ENCODE assay signal across 22 cellular contexts in the genomic region with DNA sequence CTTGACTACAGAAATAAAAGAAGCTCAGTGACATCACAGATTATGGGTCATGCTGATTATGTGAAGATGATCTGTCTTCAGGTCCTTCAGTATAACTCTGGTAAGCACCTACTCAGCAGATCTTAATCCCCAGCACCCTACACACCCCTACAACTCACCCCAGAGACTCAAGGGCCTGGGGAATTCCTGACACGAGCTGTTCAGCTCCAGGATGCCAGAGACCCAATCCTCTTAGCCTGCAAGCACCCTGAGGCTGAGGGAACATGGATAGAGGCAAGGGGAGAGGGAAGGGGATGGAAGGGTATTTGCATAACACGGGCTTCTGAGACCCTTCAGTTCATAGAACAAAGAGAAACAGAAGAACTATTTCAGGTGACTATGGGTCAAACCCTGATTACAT. TPM values are rescaled to one million over a fixed set of nuclear protein-coding genes. Genes with fewer than 3 reads are reported as not detected.
A peak's percentile ranks its signal among the peaks of the same experiment; 100 is the strongest.
DNase-seq lines count a peak whose midpoint lies in the region; ATAC-seq, FAIRE-seq and TF ChIP-seq lines count a peak whose summit lies in the region.
"Had no signal": no experiment of that assay in that cellular context is flagged by ENCODE, and none has a peak within 500 bp of the region (broad histone marks: within the 10 kb centered on the region; RNA-seq: fewer than 3 reads in every experiment).

No MANE protein-coding gene starts in this region.

- TF ChIP-seq CTCF in K562 (IDR thresholded peaks at IDR 0.05 in 2 of 3, conservative IDR thresholded peaks at IDR 0.05 in 1 of 3; ENCODE audit: insufficient read depth in 2 of 3, low read depth in 1 of 3, low read length in 3 of 3) (no peak), lung (IDR thresholded peaks at IDR 0.05; ENCODE audit: control extremely low read depth, extremely low read depth) (no peak)

- TF ChIP-seq EP300 in K562 (IDR thresholded peaks at IDR 0.05; ENCODE audit: low read length) = no peak

- no peak overlapping the region for H2AFZ ChIP-seq in K562 (ENCODE audit: low read depth, low read length)

- peaks cover 78% of the 10 kb centered on the region for H3K79me2 ChIP-seq in K562 (ENCODE audit: control insufficient read depth, insufficient read depth, low read length)

- H3K4me3 ChIP-seq in H7 (ENCODE audit: insufficient read depth, low read depth, low read length) (no peak overlapping the region), K562 (no peak overlapping the region), lung (no peak overlapping the region)
- H3K4me3 ChIP-seq: BLaER1 treated with 17β-estradiol and CSF1 and Interleukin-3, amounts not matched to agents 10 nM and 100 nM had no signal

- peak; percentile 49 for DNase-seq in NCI-H82 (lab: John Stamatoyannopoulos, UW)
- no peak for DNase-seq in NCI-H82 treated with DMSO at 0.1 percent for 48 hours (lab: John Stamatoyannopoulos, UW; ENCODE audit: unreplicated experiment)
- peak; percentile 44 for DNase-seq in H7
- DNase-seq in K562 (ENCODE audit: extremely low read depth in 1 of 4, low spot score in 3 of 4) = no peak
- DNase-seq in lung (ENCODE audit: low spot score) = no peak
- no peak for DNase-seq in RPMI8226
- no peak for DNase-seq in stimulated activated CD4-positive, alpha-beta T cell treated with anti-CD3 and anti-CD28 coated beads, Interleukin-1b, Interleukin-23, amount 100 ng/mL, for 48 hours
- no peak for DNase-seq in SKM-1 (lab: John Stamatoyannopoulos, UW; ENCODE audit: unreplicated experiment)
- DNase-seq: Caco-2; CD4-positive, alpha-beta memory T cell; DMS153; Kasumi-1; NCI-H1417; NCI-H187; NCI-H2107; NCI-H510A; NK-92 treated with Interleukin-12 subunit alpha and Interleukin-12 subunit beta, amount 100 ng/mL, for 24 hours; SIG-M5 had no signal

- no peak for TF ChIP-seq RAD21 in K562 (CRISPR knock-in tag; conservative IDR thresholded peaks at IDR 0.05 in 1 of 2, IDR thresholded peaks at IDR 0.05 in 1 of 2)

- peaks cover 15% of the 10 kb centered on the region; the same call in 1 of the 2 replicates for H4K20me1 ChIP-seq in K562 (replicated peaks; ENCODE audit: control insufficient read depth, insufficient read depth, low read length)

- POLR2A ChIA-PET in K562 (lab: Yijun Ruan, JAX) = interaction anchor here (0.6 to 6.0 kb wide), 4 partner anchors 9 to 98 kb away, joined by 4 to 71 read pairs (median 4); partner anchors contain the start of genes GLB1 and TMPPE

- no peak overlapping the region; a peak in 1 of 4 replicates for H3K9ac ChIP-seq in K562 (ENCODE audit: insufficient read depth in 1 of 2, low read depth in 2 of 2, low read length in 2 of 2)
- H3K9ac ChIP-seq: BLaER1 treated with 17β-estradiol and CSF1 and Interleukin-3, amounts not matched to agents 10 nM and 100 nM had no signal

- H3K27me3 ChIP-seq in H7 (ENCODE audit: control insufficient read depth, insufficient read depth, low read length) (no peaks in the 10 kb centered on the region), K562 (ENCODE audit: control insufficient read depth in 2 of 2, insufficient read depth in 2 of 2, low read length in 2 of 2) (no peaks in the 10 kb centered on the region), lung (ENCODE audit: control insufficient read depth, insufficient read depth) (no peaks in the 10 kb centered on the region)
- H3K27me3 ChIP-seq: BLaER1 treated with 17β-estradiol and CSF1 and Interleukin-3, amounts not matched to agents 10 nM and 100 nM had no signal

- H3K4me2 ChIP-seq in K562 (ENCODE audit: insufficient read depth, low read length) = no peak overlapping the region
- H3K4me2 ChIP-seq: BLaER1 treated with 17β-estradiol and CSF1 and Interleukin-3, amounts not matched to agents 10 nM and 100 nM had no signal

- in situ Hi-C loops in K562 (cut with MboI) = no loop called here

- 43% methylated on average over 2 of the region's 2 CpGs for WGBS in K562 (ENCODE audit: insufficient coverage, low coverage, missing lambda C conversion rate)
- WGBS in lung, 2 donors = 56 to 78% methylated on average over 2 of the region's 2 CpGs

- intact Hi-C loops in K562 (cut with micrococcal nuclease) = no loop called here

- CTCF ChIA-PET in K562 (lab: Yijun Ruan, JAX; ENCODE audit: low intra/inter-chr PET ratio) = no interaction called here

- H3K4me1 ChIP-seq in K562 (replicated peaks in 1 of 2; ENCODE audit: control insufficient read depth in 2 of 2, insufficient read depth in 2 of 2, low read length in 2 of 2) = peaks cover 3 to 4% of the 10 kb centered on the region in 2 experiments; a peak in 3 of 5 replicates
- peaks cover 6 to 10% of the 10 kb centered on the region in 2 donors for H3K4me1 ChIP-seq in lung (ENCODE audit: control insufficient read depth in 2 of 2, insufficient read depth in 2 of 2, low read length in 2 of 2)
- H3K4me1 ChIP-seq: Caco-2 had no signal

- no peak overlapping the region for H3K27ac ChIP-seq in K562 (ENCODE audit: extremely low read depth, low read depth, low read length)
- H3K27ac ChIP-seq in lung (ENCODE audit: low read depth in 1 of 2, low read length in 1 of 2) = no peak overlapping the region
- H3K27ac ChIP-seq: 22Rv1; BLaER1 treated with 17β-estradiol and CSF1 and Interleukin-3, amounts not matched to agents 10 nM and 100 nM had no signal

- H3K9me3 ChIP-seq in K562 (replicated peaks; ENCODE audit: control insufficient read depth, insufficient read depth, low read depth, low read length) = no peaks in the 10 kb centered on the region
- H3K9me3 ChIP-seq in lung (ENCODE audit: control insufficient read depth in 2 of 2, insufficient read depth in 1 of 2, low read length in 1 of 2) = no peaks in the 10 kb centered on the region
- H3K9me3 ChIP-seq: Caco-2 had no signal

- peak; percentile 19 for FAIRE-seq in K562 (lab: Jason Lieb, UNC)
- FAIRE-seq: G401.6 had no signal

- no TSS peak for BruUV-seq in K562 (replicated peaks; lab: Mats Ljungman, UMichigan)

- 0 out of 3 replicates have a peak, but pooled peaks have one; percentile 10 for ATAC-seq in K562
- ATAC-seq in lung (ENCODE audit: insufficient read depth, low FRiP score) = peak; percentile 11
- ATAC-seq: SK-N-SH treated with all-trans-retinoic acid at 6 μM for 48 hours had no signal

- TF ChIP-seq POLR2A in K562 (conservative IDR thresholded peaks at IDR 0.05) = no peak

- H3K36me3 ChIP-seq in H7 (replicated peaks; ENCODE audit: control insufficient read depth, insufficient read depth, low read length) = no peaks in the 10 kb centered on the region
- peaks cover 9% of the 10 kb centered on the region; the same call in 1 of the 3 replicates for H3K36me3 ChIP-seq in K562 (ENCODE audit: control insufficient read depth, insufficient read depth, low read length)
- H3K36me3 ChIP-seq in lung (ENCODE audit: control insufficient read depth in 2 of 2, insufficient read depth in 2 of 2, low read length in 2 of 2) = no peaks in the 10 kb centered on the region

- H3K9me1 ChIP-seq in K562 (ENCODE audit: control insufficient read depth, insufficient read depth, low read length) = no peaks in the 10 kb centered on the region

RNA-seq across cellular contexts. Expression of gene GLB1, which starts 13.0 kb away (rescaled TPM):
- 35.8 and 41.8 TPM in 2 replicates for total RNA-seq in H7 (2014; rRNA removed; shearing (Covaris generic))
- 79.2 and 97.0 TPM in 2 replicates for total RNA-seq in K562 (2011; cell fraction: chromatin; rRNA removed; ENCODE audit: low replicate concordance)
- 133 and 137 TPM in 2 replicates for total RNA-seq in K562 (2011; cell fraction: nucleolus; rRNA removed)
- 92.6 and 108 TPM in 2 replicates for total RNA-seq in K562 (2011; cell fraction: nucleoplasm; rRNA removed)
- 32.2 and 37.6 TPM in 2 replicates for total RNA-seq in K562 (2014; rRNA removed)
- 36.3 and 44.2 TPM in 2 replicates for total RNA-seq in K562 (2014; rRNA removed; fragmentation: Illumina TruSeq; extraction: Trizol)
- total RNA-seq in K562 (2015; rRNA removed; fragmentation: Illumina TruSeq; extraction: Trizol) = 49.1 and 49.2 TPM in 2 replicates
- 59.8 and 62.5 TPM in 2 replicates for total RNA-seq in K562 (2021)
- polyA plus RNA-seq in K562 (2011; rRNA removed) = 46.3 and 69.6 TPM in 2 replicates
- polyA plus RNA-seq in K562 (2011; cell fraction: cytosol; rRNA removed) = 57.6 and 65.0 TPM in 2 replicates
- polyA plus RNA-seq in K562 (2011; cell fraction: nucleus; rRNA removed) = 48.7 and 58.2 TPM in 2 replicates
- 56.7 and 94.0 TPM in 2 replicates for polyA plus RNA-seq in K562 (2012)
- 54.3 and 62.1 TPM in 2 replicates for polyA plus RNA-seq in K562 (2014; fragmentation: Illumina TruSeq; extraction: Trizol)
- 10 to 100 TPM; 77.6 to 85.9 TPM for polyA plus RNA-seq in K562 (2014; fragmentation: Nextera tagmentation; extraction: Ambion mirVana)
- polyA plus RNA-seq in K562 (2014; rRNA removed) = 33.5 and 33.7 TPM in 2 replicates
- 54.1 and 65.3 TPM in 2 replicates for polyA minus RNA-seq in K562 (2011; rRNA and poly(A)+ RNA removed)
- 44.3 and 55.8 TPM in 2 replicates for polyA minus RNA-seq in K562 (2011; cell fraction: cytosol; rRNA and poly(A)+ RNA removed)
- polyA minus RNA-seq in K562 (2011; cell fraction: nucleus; rRNA and poly(A)+ RNA removed) = 30.4 and 50.2 TPM in 2 replicates
- total RNA-seq in lung = 10 to 100 TPM; 38.6 to 89.8 TPM
- polyA plus RNA-seq in lung = 10 to 100 TPM; 13.9 to 47.3 TPM

RNA-seq across cellular contexts. Expression of gene TMPPE, which starts 13.0 kb away (rescaled TPM):
- total RNA-seq in H7 (2014; rRNA removed; shearing (Covaris generic)) = 1.6 and 2.7 TPM in 2 replicates
- 40.9 and 48.8 TPM in 2 replicates for total RNA-seq in K562 (2011; cell fraction: chromatin; rRNA removed; ENCODE audit: low replicate concordance)
- 39.2 and 40.9 TPM in 2 replicates for total RNA-seq in K562 (2011; cell fraction: nucleolus; rRNA removed)
- total RNA-seq in K562 (2011; cell fraction: nucleoplasm; rRNA removed) = 41.9 and 44.7 TPM in 2 replicates
- total RNA-seq in K562 (2014; rRNA removed) = 3.1 and 4.7 TPM in 2 replicates
- total RNA-seq in K562 (2014; rRNA removed; fragmentation: Illumina TruSeq; extraction: Trizol) = 4.5 and 5.2 TPM in 2 replicates
- total RNA-seq in K562 (2015; rRNA removed; fragmentation: Illumina TruSeq; extraction: Trizol) = 5.8 and 5.9 TPM in 2 replicates
- 8.0 and 8.4 TPM in 2 replicates for total RNA-seq in K562 (2021)
- 3.2 and 4.6 TPM in 2 replicates for polyA plus RNA-seq in K562 (2011; rRNA removed)
- 4.0 and 5.7 TPM in 2 replicates for polyA plus RNA-seq in K562 (2011; cell fraction: cytosol; rRNA removed)
- polyA plus RNA-seq in K562 (2011; cell fraction: nucleus; rRNA removed) = 8.2 and 8.6 TPM in 2 replicates
- polyA plus RNA-seq in K562 (2012) = 1.1 and 1.7 TPM in 2 replicates
- polyA plus RNA-seq in K562 (2014; fragmentation: Illumina TruSeq; extraction: Trizol) = 2.0 and 2.1 TPM in 2 replicates
- under 1 TPM; 0.08 to 0.32 TPM for polyA plus RNA-seq in K562 (2014; fragmentation: Nextera tagmentation; extraction: Ambion mirVana)
- 3.0 TPM in 2 replicates for polyA plus RNA-seq in K562 (2014; rRNA removed)
- polyA minus RNA-seq in K562 (2011; rRNA and poly(A)+ RNA removed) = 15.4 and 17.8 TPM in 2 replicates
- 6.3 and 7.1 TPM in 2 replicates for polyA minus RNA-seq in K562 (2011; cell fraction: cytosol; rRNA and poly(A)+ RNA removed)
- polyA minus RNA-seq in K562 (2011; cell fraction: nucleus; rRNA and poly(A)+ RNA removed) = 16.0 and 22.5 TPM in 2 replicates
- total RNA-seq in lung = 10 to 100 TPM in 1 of 2 donors, 1 to 10 TPM in 1; 8.4 to 16.5 TPM
- polyA plus RNA-seq in lung = 1 to 10 TPM; 1.4 to 2.1 TPM

RNA-seq across cellular contexts. Expression of gene CRTAP, which starts 29.9 kb away (rescaled TPM):
- 159 and 193 TPM in 2 replicates for total RNA-seq in H7 (2014; rRNA removed; shearing (Covaris generic))
- total RNA-seq in K562 (2011; cell fraction: chromatin; rRNA removed; ENCODE audit: low replicate concordance) = 33.2 and 42.2 TPM in 2 replicates
- 24.0 and 29.7 TPM in 2 replicates for total RNA-seq in K562 (2011; cell fraction: nucleolus; rRNA removed)
- total RNA-seq in K562 (2011; cell fraction: nucleoplasm; rRNA removed) = 70.5 and 79.8 TPM in 2 replicates
- total RNA-seq in K562 (2014; rRNA removed) (32.2 and 44.3 TPM in 2 replicates), K562 (2014; rRNA removed; fragmentation: Illumina TruSeq; extraction: Trizol) (45.9 and 48.2 TPM in 2 replicates), K562 (2015; rRNA removed; fragmentation: Illumina TruSeq; extraction: Trizol) (53.0 and 53.7 TPM in 2 replicates), K562 (2021) (78.4 and 79.0 TPM in 2 replicates), lung (100 to 1,000 TPM; 180 to 233 TPM)
- polyA plus RNA-seq in K562 (2011; rRNA removed) (102 and 121 TPM in 2 replicates), K562 (2014; fragmentation: Illumina TruSeq; extraction: Trizol) (84.8 and 96.3 TPM in 2 replicates), K562 (2014; fragmentation: Nextera tagmentation; extraction: Ambion mirVana) (10 to 100 TPM in 1 of 2 experiments, 1 to 10 TPM in 1; 10.0 to 10.1 TPM), K562 (2014; rRNA removed) (56.0 and 57.9 TPM in 2 replicates), lung (100 to 1,000 TPM in 1 of 2 donors, 10 to 100 TPM in 1; 78.4 to 105 TPM)
- 92.4 and 105 TPM in 2 replicates for polyA plus RNA-seq in K562 (2011; cell fraction: cytosol; rRNA removed)
- 18.5 and 26.1 TPM in 2 replicates for polyA plus RNA-seq in K562 (2011; cell fraction: nucleus; rRNA removed)
- 77.1 and 115 TPM in 2 replicates for polyA plus RNA-seq in K562 (2012)
- polyA minus RNA-seq in K562 (2011; rRNA and poly(A)+ RNA removed) = 72.7 and 87.4 TPM in 2 replicates
- polyA minus RNA-seq in K562 (2011; cell fraction: cytosol; rRNA and poly(A)+ RNA removed) = 47.1 and 51.0 TPM in 2 replicates
- polyA minus RNA-seq in K562 (2011; cell fraction: nucleus; rRNA and poly(A)+ RNA removed) = 6.2 and 6.4 TPM in 2 replicates

Comparison
In these comparisons a context has a peak if more than half of its experiments do, and no peak if none do; other contexts are left out.
1. DNase-seq: peak in NCI-H82 (single experiment) and H7 (single experiment); none in NCI-H82 treated with DMSO at 0.1 percent for 48 hours (single experiment), K562 (0 of 4), lung (single experiment), RPMI8226 (single experiment), stimulated activated CD4-positive, alpha-beta T cell treated with anti-CD3 and anti-CD28 coated beads, Interleukin-1b, Interleukin-23, amount 100 ng/mL, for 48 hours (single experiment) and SKM-1 (single experiment).